ENCODE assay signal across 5 cellular contexts in the genomic region with DNA sequence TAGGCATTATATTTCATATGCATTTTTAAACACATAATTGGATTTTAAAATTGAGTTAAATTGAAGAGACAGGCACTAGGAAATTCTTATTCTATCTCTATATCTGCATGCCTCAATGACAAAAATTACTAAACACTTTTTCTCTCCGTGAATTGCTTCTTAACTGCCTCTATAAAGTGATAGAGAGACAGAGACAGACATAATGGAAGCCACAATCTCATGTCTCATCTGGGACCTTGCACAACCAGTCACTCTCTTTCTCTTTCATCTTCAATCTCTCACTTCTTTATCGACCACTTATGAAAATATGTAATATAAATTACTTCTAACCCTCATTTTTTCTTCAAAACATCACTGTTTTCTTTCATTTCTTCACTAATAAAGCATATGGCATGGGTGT.
"Had no signal": no experiment of that assay in that cellular context is flagged by ENCODE, and none has a peak within 500 bp of the region (broad histone marks: within the 10 kb centered on the region; RNA-seq: fewer than 3 reads in every experiment).

No MANE protein-coding gene starts in this region.

- ATAC-seq: GM23338, HepG2 had no signal

- H2AFZ ChIP-seq: GM23338 had no signal

- H3K4me3 ChIP-seq: GM23338 had no signal

- H3K27ac ChIP-seq: HL-60 had no signal

- H3K4me2 ChIP-seq: GM23338 had no signal

- DNase-seq: H9, HCEC 1CT had no signal
